ENCODE assay signal across 9 cellular contexts in genomic region chr16:4664538-4665418, GRCh38. TPM values are rescaled to one million over a fixed set of nuclear protein-coding genes. Genes with fewer than 3 reads are reported as not detected.
DNase-seq lines count a peak whose midpoint lies in the region; ATAC-seq and TF ChIP-seq lines count a peak whose summit lies in the region.
"Had no signal": no experiment of that assay in that cellular context is flagged by ENCODE, and none has a peak within 500 bp of the region (broad histone marks: within the 10 kb centered on the region; RNA-seq: fewer than 3 reads in every experiment).

No MANE protein-coding gene starts in this region.

- WGBS in stomach, 5 donors = 17 to 36% (median 25%) methylated on average over 24 to 26 of the region's 26 CpGs

- H3K4me3 ChIP-seq in stomach = no peak overlapping the region

- no peak for ATAC-seq in HG02678 (IDR thresholded peaks at IDR 0.05; ENCODE audit: unreplicated experiment)

- H3K4me1 ChIP-seq in stomach = peaks cover 41 to 70% (median 57%) of the 10 kb centered on the region in 4 donors
- H3K4me1 ChIP-seq: parathyroid adenoma had no signal

- H3K36me3 ChIP-seq in stomach = peaks cover 31 to 78% (median 67%) of the 10 kb centered on the region in 4 donors

- no peak for TF ChIP-seq EP300 in stomach (IDR thresholded peaks at IDR 0.05)

- no peaks in the 10 kb centered on the region for H3K9me3 ChIP-seq in stomach

- DNase-seq in DMS153 treated with DMSO at 0.1 percent for 48 hours (lab: John Stamatoyannopoulos, UW; ENCODE audit: unreplicated experiment) (peak; percentile 49), NCI-H510A treated with DMSO at 0.1 percent for 48 hours (lab: John Stamatoyannopoulos, UW) (peak; percentile 41), kidney tubule cell (ENCODE audit: low spot score) (peak; percentile 63), stomach (peak; percentile 88), head of caudate nucleus (no peak), OCI-M1 (lab: John Stamatoyannopoulos, UW) (no peak)
- peak; percentile 72 to 75 for DNase-seq in activated T-cell treated with anti-CD3 and anti-CD28 coated beads, Interleukin-2, amount 50 U/mL, for 48 hours

- intact Hi-C loops in stomach (cut with DNase I; ENCODE audit: low total_unique reads) (no loop called here), head of caudate nucleus (cut with DNase I) (no loop called here)

- no peak for TF ChIP-seq POLR2A in stomach (IDR thresholded peaks at IDR 0.05)

- no peaks in the 10 kb centered on the region for H3K27me3 ChIP-seq in stomach

- no peak for TF ChIP-seq CTCF in stomach (IDR thresholded peaks at IDR 0.05)

- peak overlapping the region; percentile 65 to 85 (median 77) for H3K27ac ChIP-seq in stomach
- H3K27ac ChIP-seq: parathyroid adenoma had no signal

RNA-seq across cellular contexts. Expression of gene NUDT16L1, which starts 28.6 kb away (rescaled TPM):
- total RNA-seq in stomach = 10 to 100 TPM in 4 of 5 donors, 1 to 10 TPM in 1; 3.5 to 48.2 (median 44.2) TPM
- 10 to 100 TPM; 31.9 to 37.2 (median 33.3) TPM for polyA plus RNA-seq in stomach

RNA-seq across cellular contexts. Expression of gene MGRN1, which starts 40.2 kb away (rescaled TPM):
- total RNA-seq in stomach = 100 to 1,000 TPM in 2 of 5 donors, 10 to 100 TPM in 3; 34.7 to 469 (median 91.4) TPM
- polyA plus RNA-seq in stomach = 10 to 100 TPM; 13.2 to 21.5 (median 17.9) TPM

RNA-seq across cellular contexts. Expression of gene UBALD1, which starts 50.1 kb away (rescaled TPM):
- total RNA-seq in stomach = 10 to 100 TPM in 2 of 5 donors, 1 to 10 TPM in 2, under 1 TPM in 1; 0.58 to 77.2 (median 6.8) TPM
- polyA plus RNA-seq in stomach = 10 to 100 TPM; 17.2 to 41.3 (median 31.9) TPM

Comparison
In these comparisons a context has a peak if more than half of its experiments do, and no peak if none do; other contexts are left out.
1. DNase-seq: peak in DMS153 treated with DMSO at 0.1 percent for 48 hours (single experiment), NCI-H510A treated with DMSO at 0.1 percent for 48 hours (single experiment), activated T-cell treated with anti-CD3 and anti-CD28 coated beads, Interleukin-2, amount 50 U/mL, for 48 hours (2 of 2), kidney tubule cell (single experiment) and stomach (single experiment); none in head of caudate nucleus (0 of 42) and OCI-M1 (single experiment).